In the genomic region with DNA sequence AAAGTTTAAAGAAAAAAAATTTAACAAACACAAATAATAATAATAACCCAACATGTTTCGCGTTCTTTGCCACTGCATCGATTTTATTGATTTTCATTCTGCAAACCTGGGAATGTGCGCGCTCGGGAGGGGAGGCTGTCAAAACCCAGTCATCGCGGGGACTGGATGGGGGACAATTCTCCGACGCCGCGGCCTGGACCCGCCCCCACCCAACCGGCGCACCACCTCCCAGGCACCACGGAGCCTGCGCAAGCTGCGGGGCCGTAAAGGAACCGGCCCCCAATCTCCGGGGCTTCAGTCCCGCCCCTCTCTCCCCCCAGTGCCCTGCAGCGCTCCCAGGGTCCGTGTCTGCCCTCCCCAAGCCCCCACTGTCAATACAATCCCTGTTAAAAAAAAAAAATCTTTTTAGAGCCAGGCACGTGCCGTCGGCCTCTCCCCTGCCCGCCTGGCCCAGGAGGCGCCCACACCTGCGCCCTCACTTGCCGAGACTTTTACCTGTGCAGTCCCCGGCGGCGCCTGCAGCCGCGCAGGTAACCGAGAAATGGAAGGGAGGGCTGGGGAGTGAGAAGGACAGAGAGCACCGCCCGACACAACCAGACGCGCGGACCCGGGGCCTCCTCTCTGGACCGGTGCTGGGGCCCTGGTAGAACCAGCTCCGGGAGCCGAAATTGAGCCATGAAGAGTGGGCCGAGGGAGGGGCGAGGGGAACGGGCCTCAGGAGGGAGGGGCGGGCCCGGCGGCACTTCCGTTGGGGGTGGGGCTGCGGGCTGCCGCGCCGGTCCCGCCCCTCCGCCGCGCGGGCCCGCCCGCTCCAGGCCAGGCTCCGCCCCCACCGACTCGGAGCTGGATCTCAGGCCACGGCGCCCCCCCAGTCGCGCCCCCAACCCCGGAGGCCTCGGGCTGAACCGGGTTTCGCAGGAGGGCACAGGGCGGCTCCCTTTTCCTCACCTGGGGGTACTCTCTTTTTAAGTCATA, we compare ENCODE assay signal across 1 cellular context.
TF ChIP-seq lines count a peak whose summit lies in the region.

No MANE protein-coding gene starts in this region.

TF ChIP-seq in HepG2, 621 proteins besides CTCF, POLR2A, EP300 and RAD21 (continued from another document and continues in another):
- TF ChIP-seq, protein P1, sequence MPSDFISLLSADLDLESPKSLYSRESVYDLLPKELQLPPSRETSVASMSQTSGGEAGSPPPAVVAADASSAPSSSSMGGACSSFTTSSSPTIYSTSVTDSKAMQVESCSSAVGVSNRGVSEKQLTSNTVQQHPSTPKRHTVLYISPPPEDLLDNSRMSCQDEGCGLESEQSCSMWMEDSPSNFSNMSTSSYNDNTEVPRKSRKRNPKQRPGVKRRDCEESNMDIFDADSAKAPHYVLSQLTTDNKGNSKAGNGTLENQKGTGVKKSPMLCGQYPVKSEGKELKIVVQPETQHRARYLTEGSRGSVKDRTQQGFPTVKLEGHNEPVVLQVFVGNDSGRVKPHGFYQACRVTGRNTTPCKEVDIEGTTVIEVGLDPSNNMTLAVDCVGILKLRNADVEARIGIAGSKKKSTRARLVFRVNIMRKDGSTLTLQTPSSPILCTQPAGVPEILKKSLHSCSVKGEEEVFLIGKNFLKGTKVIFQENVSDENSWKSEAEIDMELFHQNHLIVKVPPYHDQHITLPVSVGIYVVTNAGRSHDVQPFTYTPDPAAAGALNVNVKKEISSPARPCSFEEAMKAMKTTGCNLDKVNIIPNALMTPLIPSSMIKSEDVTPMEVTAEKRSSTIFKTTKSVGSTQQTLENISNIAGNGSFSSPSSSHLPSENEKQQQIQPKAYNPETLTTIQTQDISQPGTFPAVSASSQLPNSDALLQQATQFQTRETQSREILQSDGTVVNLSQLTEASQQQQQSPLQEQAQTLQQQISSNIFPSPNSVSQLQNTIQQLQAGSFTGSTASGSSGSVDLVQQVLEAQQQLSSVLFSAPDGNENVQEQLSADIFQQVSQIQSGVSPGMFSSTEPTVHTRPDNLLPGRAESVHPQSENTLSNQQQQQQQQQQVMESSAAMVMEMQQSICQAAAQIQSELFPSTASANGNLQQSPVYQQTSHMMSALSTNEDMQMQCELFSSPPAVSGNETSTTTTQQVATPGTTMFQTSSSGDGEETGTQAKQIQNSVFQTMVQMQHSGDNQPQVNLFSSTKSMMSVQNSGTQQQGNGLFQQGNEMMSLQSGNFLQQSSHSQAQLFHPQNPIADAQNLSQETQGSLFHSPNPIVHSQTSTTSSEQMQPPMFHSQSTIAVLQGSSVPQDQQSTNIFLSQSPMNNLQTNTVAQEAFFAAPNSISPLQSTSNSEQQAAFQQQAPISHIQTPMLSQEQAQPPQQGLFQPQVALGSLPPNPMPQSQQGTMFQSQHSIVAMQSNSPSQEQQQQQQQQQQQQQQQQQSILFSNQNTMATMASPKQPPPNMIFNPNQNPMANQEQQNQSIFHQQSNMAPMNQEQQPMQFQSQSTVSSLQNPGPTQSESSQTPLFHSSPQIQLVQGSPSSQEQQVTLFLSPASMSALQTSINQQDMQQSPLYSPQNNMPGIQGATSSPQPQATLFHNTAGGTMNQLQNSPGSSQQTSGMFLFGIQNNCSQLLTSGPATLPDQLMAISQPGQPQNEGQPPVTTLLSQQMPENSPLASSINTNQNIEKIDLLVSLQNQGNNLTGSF (CRISPR knock-in tag; IDR thresholded peaks at IDR 0.05): no peak
- no peak for TF ChIP-seq CCAR2 (optimal IDR thresholded peaks at IDR 0.05; ENCODE audit: low read depth, low read length)
- no peak for TF ChIP-seq SMAD1 (CRISPR knock-in tag; IDR thresholded peaks at IDR 0.05; ENCODE audit: borderline replicate concordance, low read depth)
- TF ChIP-seq ELF4 (CRISPR knock-in tag; IDR thresholded peaks at IDR 0.05; ENCODE audit: borderline replicate concordance): peak; percentile 44; the same call in 1 of the 2 replicates
- no peak for TF ChIP-seq ZNF724P (CRISPR knock-in tag; IDR thresholded peaks at IDR 0.05; ENCODE audit: borderline replicate concordance)
- TF ChIP-seq ZNF382 (CRISPR knock-in tag; IDR thresholded peaks at IDR 0.05; ENCODE audit: borderline replicate concordance): no peak
- TF ChIP-seq ZBTB7A (CRISPR knock-in tag; IDR thresholded peaks at IDR 0.05): no peak
- TF ChIP-seq GFI1 (CRISPR knock-in tag; IDR thresholded peaks at IDR 0.05; ENCODE audit: borderline replicate concordance): peak; percentile 46; the same call in 1 of the 2 replicates
- no peak for TF ChIP-seq SUZ12 (IDR thresholded peaks at IDR 0.05; ENCODE audit: low read depth, low read length)
- TF ChIP-seq, protein P2, sequence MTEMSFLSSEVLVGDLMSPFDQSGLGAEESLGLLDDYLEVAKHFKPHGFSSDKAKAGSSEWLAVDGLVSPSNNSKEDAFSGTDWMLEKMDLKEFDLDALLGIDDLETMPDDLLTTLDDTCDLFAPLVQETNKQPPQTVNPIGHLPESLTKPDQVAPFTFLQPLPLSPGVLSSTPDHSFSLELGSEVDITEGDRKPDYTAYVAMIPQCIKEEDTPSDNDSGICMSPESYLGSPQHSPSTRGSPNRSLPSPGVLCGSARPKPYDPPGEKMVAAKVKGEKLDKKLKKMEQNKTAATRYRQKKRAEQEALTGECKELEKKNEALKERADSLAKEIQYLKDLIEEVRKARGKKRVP (CRISPR knock-in tag; IDR thresholded peaks at IDR 0.05): no peak
- TF ChIP-seq RFX5 (IDR thresholded peaks at IDR 0.05; ENCODE audit: low read depth, low read length): no peak
- TF ChIP-seq, protein P3, sequence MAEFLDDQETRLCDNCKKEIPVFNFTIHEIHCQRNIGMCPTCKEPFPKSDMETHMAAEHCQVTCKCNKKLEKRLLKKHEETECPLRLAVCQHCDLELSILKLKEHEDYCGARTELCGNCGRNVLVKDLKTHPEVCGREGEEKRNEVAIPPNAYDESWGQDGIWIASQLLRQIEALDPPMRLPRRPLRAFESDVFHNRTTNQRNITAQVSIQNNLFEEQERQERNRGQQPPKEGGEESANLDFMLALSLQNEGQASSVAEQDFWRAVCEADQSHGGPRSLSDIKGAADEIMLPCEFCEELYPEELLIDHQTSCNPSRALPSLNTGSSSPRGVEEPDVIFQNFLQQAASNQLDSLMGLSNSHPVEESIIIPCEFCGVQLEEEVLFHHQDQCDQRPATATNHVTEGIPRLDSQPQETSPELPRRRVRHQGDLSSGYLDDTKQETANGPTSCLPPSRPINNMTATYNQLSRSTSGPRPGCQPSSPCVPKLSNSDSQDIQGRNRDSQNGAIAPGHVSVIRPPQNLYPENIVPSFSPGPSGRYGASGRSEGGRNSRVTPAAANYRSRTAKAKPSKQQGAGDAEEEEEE (CRISPR knock-in tag; IDR thresholded peaks at IDR 0.05; ENCODE audit: borderline replicate concordance): no peak
- TF ChIP-seq IRF2 (CRISPR knock-in tag; IDR thresholded peaks at IDR 0.05): no peak; the same call in 1 of the 2 replicates
- TF ChIP-seq ZNF335 (CRISPR knock-in tag; IDR thresholded peaks at IDR 0.05): no peak
- TF ChIP-seq, protein P4, sequence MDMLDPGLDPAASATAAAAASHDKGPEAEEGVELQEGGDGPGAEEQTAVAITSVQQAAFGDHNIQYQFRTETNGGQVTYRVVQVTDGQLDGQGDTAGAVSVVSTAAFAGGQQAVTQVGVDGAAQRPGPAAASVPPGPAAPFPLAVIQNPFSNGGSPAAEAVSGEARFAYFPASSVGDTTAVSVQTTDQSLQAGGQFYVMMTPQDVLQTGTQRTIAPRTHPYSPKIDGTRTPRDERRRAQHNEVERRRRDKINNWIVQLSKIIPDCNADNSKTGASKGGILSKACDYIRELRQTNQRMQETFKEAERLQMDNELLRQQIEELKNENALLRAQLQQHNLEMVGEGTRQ (IDR thresholded peaks at IDR 0.05; ENCODE audit: low read depth, low read length): no peak
- TF ChIP-seq, protein P4 (CRISPR knock-in tag; IDR thresholded peaks at IDR 0.05; ENCODE audit: borderline replicate concordance): no peak
- TF ChIP-seq FOXM1 (CRISPR knock-in tag; IDR thresholded peaks at IDR 0.05): no peak
- TF ChIP-seq, protein P5, sequence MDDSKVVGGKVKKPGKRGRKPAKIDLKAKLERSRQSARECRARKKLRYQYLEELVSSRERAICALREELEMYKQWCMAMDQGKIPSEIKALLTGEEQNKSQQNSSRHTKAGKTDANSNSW (CRISPR knock-in tag; IDR thresholded peaks at IDR 0.05; ENCODE audit: borderline replicate concordance): no peak; the same call in 1 of the 2 replicates
- TF ChIP-seq ZNF850 (CRISPR knock-in tag; conservative IDR thresholded peaks at IDR 0.05): no peak
- no peak; the same call in 1 of the 2 replicates for TF ChIP-seq NFKB2 (CRISPR knock-in tag; IDR thresholded peaks at IDR 0.05; ENCODE audit: borderline replicate concordance)
- no peak for TF ChIP-seq SP2 (CRISPR knock-in tag; IDR thresholded peaks at IDR 0.05)
- no peak for TF ChIP-seq GATAD2A (CRISPR knock-in tag; IDR thresholded peaks at IDR 0.05)
- TF ChIP-seq ZNF572 (CRISPR knock-in tag; IDR thresholded peaks at IDR 0.05): peak; percentile 73; the same call in 1 of the 2 replicates
- peak; percentile 7; the same call in 1 of the 2 replicates for TF ChIP-seq SALL1 (CRISPR knock-in tag; IDR thresholded peaks at IDR 0.05)
- peak; percentile 45 for TF ChIP-seq ASH2L (IDR thresholded peaks at IDR 0.05; ENCODE audit: insufficient read length, low read depth, low read length)
- TF ChIP-seq ZNF839 (CRISPR knock-in tag; IDR thresholded peaks at IDR 0.05; ENCODE audit: borderline replicate concordance): no peak
- no peak for TF ChIP-seq PHF20 (CRISPR knock-in tag; IDR thresholded peaks at IDR 0.05)
- no peak for TF ChIP-seq CENPT (CRISPR knock-in tag; IDR thresholded peaks at IDR 0.05; ENCODE audit: low read depth)
- TF ChIP-seq ZFP1 (CRISPR knock-in tag; IDR thresholded peaks at IDR 0.05): no peak
- no peak for TF ChIP-seq SMARCE1 (IDR thresholded peaks at IDR 0.05; ENCODE audit: borderline replicate concordance)
- TF ChIP-seq PTBP1 (IDR thresholded peaks at IDR 0.05; ENCODE audit: low read depth, low read length, poor library complexity, severe bottlenecking): no peak
- no peak for TF ChIP-seq ZBTB7B (CRISPR knock-in tag; IDR thresholded peaks at IDR 0.05)
- no peak for TF ChIP-seq ZNF263 (CRISPR knock-in tag; IDR thresholded peaks at IDR 0.05)
- TF ChIP-seq, protein P6, sequence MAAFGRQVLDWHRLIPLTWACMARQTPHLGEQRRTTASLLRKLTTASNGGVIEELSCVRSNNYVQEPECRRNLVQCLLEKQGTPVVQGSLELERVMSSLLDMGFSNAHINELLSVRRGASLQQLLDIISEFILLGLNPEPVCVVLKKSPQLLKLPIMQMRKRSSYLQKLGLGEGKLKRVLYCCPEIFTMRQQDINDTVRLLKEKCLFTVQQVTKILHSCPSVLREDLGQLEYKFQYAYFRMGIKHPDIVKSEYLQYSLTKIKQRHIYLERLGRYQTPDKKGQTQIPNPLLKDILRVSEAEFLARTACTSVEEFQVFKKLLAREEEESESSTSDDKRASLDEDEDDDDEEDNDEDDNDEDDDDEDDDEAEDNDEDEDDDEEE (CRISPR knock-in tag; IDR thresholded peaks at IDR 0.05): no peak
- TF ChIP-seq, protein P7, sequence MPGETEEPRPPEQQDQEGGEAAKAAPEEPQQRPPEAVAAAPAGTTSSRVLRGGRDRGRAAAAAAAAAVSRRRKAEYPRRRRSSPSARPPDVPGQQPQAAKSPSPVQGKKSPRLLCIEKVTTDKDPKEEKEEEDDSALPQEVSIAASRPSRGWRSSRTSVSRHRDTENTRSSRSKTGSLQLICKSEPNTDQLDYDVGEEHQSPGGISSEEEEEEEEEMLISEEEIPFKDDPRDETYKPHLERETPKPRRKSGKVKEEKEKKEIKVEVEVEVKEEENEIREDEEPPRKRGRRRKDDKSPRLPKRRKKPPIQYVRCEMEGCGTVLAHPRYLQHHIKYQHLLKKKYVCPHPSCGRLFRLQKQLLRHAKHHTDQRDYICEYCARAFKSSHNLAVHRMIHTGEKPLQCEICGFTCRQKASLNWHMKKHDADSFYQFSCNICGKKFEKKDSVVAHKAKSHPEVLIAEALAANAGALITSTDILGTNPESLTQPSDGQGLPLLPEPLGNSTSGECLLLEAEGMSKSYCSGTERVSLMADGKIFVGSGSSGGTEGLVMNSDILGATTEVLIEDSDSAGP (CRISPR knock-in tag; IDR thresholded peaks at IDR 0.05; ENCODE audit: borderline replicate concordance): peak; percentile 54; the same call in 1 of the 2 replicates
- no peak for TF ChIP-seq HNRNPUL1 (IDR thresholded peaks at IDR 0.05; ENCODE audit: low read depth, low read length)
- TF ChIP-seq SIN3A (IDR thresholded peaks at IDR 0.05; ENCODE audit: borderline replicate concordance, low read depth, low read length): peak; percentile 63; the same call in 1 of the 2 replicates
- TF ChIP-seq MBD4 (IDR thresholded peaks at IDR 0.05; ENCODE audit: borderline replicate concordance, low read length): no peak
- TF ChIP-seq ZMAT3 (CRISPR knock-in tag; conservative IDR thresholded peaks at IDR 0.05): no peak; the same call in 1 of the 2 replicates
- TF ChIP-seq, protein P8, sequence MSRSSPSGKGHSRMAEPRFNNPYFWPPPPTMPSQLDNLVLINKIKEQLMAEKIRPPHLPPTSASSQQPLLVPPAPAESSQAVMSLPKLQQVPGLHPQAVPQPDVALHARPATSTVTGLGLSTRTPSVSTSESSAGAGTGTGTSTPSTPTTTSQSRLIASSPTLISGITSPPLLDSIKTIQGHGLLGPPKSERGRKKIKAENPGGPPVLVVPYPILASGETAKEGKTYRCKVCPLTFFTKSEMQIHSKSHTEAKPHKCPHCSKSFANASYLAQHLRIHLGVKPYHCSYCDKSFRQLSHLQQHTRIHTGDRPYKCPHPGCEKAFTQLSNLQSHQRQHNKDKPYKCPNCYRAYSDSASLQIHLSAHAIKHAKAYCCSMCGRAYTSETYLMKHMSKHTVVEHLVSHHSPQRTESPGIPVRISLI (CRISPR knock-in tag; IDR thresholded peaks at IDR 0.05; ENCODE audit: borderline replicate concordance): peak; percentile 47; the same call in 1 of the 2 replicates
- TF ChIP-seq, protein P9, sequence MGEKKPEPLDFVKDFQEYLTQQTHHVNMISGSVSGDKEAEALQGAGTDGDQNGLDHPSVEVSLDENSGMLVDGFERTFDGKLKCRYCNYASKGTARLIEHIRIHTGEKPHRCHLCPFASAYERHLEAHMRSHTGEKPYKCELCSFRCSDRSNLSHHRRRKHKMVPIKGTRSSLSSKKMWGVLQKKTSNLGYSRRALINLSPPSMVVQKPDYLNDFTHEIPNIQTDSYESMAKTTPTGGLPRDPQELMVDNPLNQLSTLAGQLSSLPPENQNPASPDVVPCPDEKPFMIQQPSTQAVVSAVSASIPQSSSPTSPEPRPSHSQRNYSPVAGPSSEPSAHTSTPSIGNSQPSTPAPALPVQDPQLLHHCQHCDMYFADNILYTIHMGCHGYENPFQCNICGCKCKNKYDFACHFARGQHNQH (CRISPR knock-in tag; IDR thresholded peaks at IDR 0.05): no peak
- TF ChIP-seq, protein P10, sequence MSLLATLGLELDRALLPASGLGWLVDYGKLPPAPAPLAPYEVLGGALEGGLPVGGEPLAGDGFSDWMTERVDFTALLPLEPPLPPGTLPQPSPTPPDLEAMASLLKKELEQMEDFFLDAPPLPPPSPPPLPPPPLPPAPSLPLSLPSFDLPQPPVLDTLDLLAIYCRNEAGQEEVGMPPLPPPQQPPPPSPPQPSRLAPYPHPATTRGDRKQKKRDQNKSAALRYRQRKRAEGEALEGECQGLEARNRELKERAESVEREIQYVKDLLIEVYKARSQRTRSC (CRISPR knock-in tag; IDR thresholded peaks at IDR 0.05; ENCODE audit: low read depth): no peak
- no peak for TF ChIP-seq GZF1 (CRISPR knock-in tag; IDR thresholded peaks at IDR 0.05)
- 0 out of 2 replicates have a peak, but pooled peaks have one; percentile 35 for TF ChIP-seq CAMTA2 (CRISPR knock-in tag; IDR thresholded peaks at IDR 0.05; ENCODE audit: borderline replicate concordance)
- no peak for TF ChIP-seq EHMT2 (IDR thresholded peaks at IDR 0.05; ENCODE audit: borderline replicate concordance, low read depth, low read length)
